Comparison of ENCODE assay signal across 2 cellular contexts in the genomic region with DNA sequence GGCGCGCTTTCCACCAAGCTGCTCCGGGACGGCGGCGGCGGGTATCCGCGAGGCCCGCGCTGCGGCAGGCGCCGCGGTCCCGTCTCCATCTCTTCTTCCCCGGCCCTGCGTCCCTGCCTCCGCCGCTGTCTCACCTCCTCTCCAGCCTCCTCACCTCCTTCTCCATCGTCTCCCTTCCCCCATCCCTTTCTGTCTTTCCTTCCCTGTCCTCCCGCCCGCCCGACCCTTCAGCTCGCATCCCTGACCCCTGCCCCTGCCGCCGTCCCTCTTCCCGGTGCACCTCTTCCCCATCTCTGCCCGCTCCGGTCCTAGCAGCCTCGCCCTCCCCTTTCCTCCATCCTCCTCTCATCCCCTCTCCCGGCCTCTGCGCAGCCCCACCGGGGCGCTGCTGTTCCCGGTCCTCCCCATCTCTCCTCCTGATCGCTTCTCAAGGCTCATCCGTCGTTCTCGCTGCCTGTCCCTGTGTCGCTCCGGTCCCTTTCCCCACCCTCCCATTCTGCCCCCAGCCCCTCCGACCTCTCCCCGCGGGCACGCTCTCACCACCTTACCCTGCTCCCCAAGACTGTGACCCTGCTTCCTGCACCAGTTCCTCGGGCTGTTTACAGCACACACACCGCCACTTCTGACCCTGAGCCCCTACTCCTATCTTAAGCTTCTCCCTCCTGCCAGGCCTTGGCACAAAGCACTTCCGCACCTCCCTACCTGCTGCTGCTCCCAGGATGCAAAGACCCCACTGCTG.
TF ChIP-seq lines count a peak whose summit lies in the region.

No MANE protein-coding gene starts in this region.

TF ChIP-seq in HCT116, 20 proteins besides CTCF, POLR2A, EP300 and RAD21:
- no peak for TF ChIP-seq CEBPB (IDR thresholded peaks at IDR 0.05; ENCODE audit: low read depth)
- peak; percentile 3; the same call in 1 of the 2 replicates for TF ChIP-seq POLR2AphosphoS5 (IDR thresholded peaks at IDR 0.05; ENCODE audit: low read depth, low read length)

TF ChIP-seq in SK-N-SH, 30 proteins besides CTCF, POLR2A, EP300 and RAD21:
- TF ChIP-seq EZH2phosphoT487 (IDR thresholded peaks at IDR 0.05; ENCODE audit: borderline replicate concordance, low read depth) (no peak), SMC3 (IDR thresholded peaks at IDR 0.05; ENCODE audit: low read depth, low read length) (no peak), NFIC (IDR thresholded peaks at IDR 0.05; ENCODE audit: borderline replicate concordance) (no peak)
- TF ChIP-seq, protein P1, sequence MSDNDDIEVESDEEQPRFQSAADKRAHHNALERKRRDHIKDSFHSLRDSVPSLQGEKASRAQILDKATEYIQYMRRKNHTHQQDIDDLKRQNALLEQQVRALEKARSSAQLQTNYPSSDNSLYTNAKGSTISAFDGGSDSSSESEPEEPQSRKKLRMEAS (IDR thresholded peaks at IDR 0.05; ENCODE audit: low read depth) = no peak
- TF ChIP-seq, protein P2, sequence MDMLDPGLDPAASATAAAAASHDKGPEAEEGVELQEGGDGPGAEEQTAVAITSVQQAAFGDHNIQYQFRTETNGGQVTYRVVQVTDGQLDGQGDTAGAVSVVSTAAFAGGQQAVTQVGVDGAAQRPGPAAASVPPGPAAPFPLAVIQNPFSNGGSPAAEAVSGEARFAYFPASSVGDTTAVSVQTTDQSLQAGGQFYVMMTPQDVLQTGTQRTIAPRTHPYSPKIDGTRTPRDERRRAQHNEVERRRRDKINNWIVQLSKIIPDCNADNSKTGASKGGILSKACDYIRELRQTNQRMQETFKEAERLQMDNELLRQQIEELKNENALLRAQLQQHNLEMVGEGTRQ (IDR thresholded peaks at IDR 0.05; ENCODE audit: borderline replicate concordance, low read depth, low read length) = no peak
TF ChIP-seq in SK-N-SH: peak in this region for 0.
